In the genomic region with DNA sequence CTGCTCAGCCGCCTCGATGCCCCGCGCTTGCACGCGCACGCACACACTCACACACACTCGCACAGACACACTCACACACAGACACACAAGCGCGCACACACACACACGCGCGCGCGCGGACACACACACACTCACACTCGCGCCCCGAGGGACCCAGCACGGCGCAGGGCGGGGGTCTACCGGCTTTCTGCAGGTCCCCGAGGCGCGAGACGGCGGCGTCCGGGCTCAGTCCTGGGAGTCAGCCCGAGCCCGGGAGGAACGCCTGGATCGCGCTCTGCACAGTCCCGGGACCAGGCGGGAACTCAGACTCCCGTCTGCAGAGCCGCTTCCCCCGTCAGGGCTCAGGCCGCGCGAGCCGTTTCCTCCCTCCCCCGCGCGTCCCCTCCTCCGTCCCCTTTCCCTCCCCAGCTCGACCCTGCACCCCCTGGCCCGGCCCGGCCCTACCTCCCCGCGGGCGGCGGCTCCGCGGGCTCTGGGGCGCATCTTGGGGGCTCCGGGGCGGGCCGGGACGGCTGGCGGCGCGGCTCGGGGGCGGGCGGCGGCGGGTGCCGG, we compare ENCODE assay signal across 9 cellular contexts. TPM values are rescaled to one million over a fixed set of nuclear protein-coding genes. Genes with fewer than 3 reads are reported as not detected.
A peak's percentile ranks its signal among the peaks of the same experiment; 100 is the strongest.
DNase-seq lines count a peak whose midpoint lies in the region; ATAC-seq, FAIRE-seq and TF ChIP-seq lines count a peak whose summit lies in the region.
"Had no signal": no experiment of that assay in that cellular context is flagged by ENCODE, and none has a peak within 500 bp of the region (broad histone marks: within the 10 kb centered on the region; RNA-seq: fewer than 3 reads in every experiment).

No MANE protein-coding gene starts in this region.

- H3K4me3 ChIP-seq in HUES64 (ENCODE audit: low read length) (peak overlapping the region; percentile 79), GM12878 (no peak overlapping the region), skin epidermis (peak overlapping the region; percentile 31 to 48 (median 38))

- no peaks in the 10 kb centered on the region for H3K79me2 ChIP-seq in GM12878 (ENCODE audit: control insufficient read depth, insufficient read depth, low read length)

- no peaks in the 10 kb centered on the region for H3K9me3 ChIP-seq in HUES64 (ENCODE audit: insufficient read depth, low read depth, low read length)
- H3K9me3 ChIP-seq in GM12878 (replicated peaks; ENCODE audit: control insufficient read depth, insufficient read depth, low read length), result no peaks in the 10 kb centered on the region; the same call in 2 of the 3 replicates

- H3K9ac ChIP-seq in HUES64 (ENCODE audit: low read depth, low read length), result peak overlapping the region; percentile 73
- H3K9ac ChIP-seq in GM12878 (ENCODE audit: control insufficient read depth, insufficient read depth, low read length), result no peak overlapping the region

- no TSS peak for BruUV-seq in GM12878 (replicated peaks; lab: Mats Ljungman, UMichigan)

- SMC1A ChIA-PET in GM12878 (lab: Charles Lee; ENCODE audit: uncharacterized antibody, unreplicated experiment), result no interaction called here

- intact Hi-C loops in GM12878 (cut with micrococcal nuclease; ENCODE audit: unreplicated experiment), result no loop called here

- in situ Hi-C loops in GM12878 (cut with MboI), result no loop called here

- no peak overlapping the region for H2AFZ ChIP-seq in GM12878 (ENCODE audit: control insufficient read depth, low read depth, low read length)

- DNase-seq in COLO668 (lab: John Stamatoyannopoulos, UW; ENCODE audit: unreplicated experiment) (peak; percentile 43), GM12878 (ENCODE audit: low read depth, low spot score) (no peak), iPS-NIHi11 (ENCODE audit: low spot score) (peak; percentile 71), NCI-H1436 (lab: John Stamatoyannopoulos, UW) (no peak), cortex of kidney (lab: John Stamatoyannopoulos, UW) (no peak)

- no peak for ATAC-seq in GM12878
- no peak for ATAC-seq in GM19328 (IDR thresholded peaks at IDR 0.05; ENCODE audit: unreplicated experiment)

- TF ChIP-seq CTCF in GM12878 (IDR thresholded peaks at IDR 0.05 in 2 of 3, conservative IDR thresholded peaks at IDR 0.05 in 1 of 3; ENCODE audit: control insufficient read depth in 2 of 3, extremely low read depth in 1 of 3, insufficient read depth in 1 of 3, low read depth in 3 of 3, low read length in 3 of 3), result no peak

- H4K20me1 ChIP-seq in GM12878 (ENCODE audit: control insufficient read depth, insufficient read depth), result no peaks in the 10 kb centered on the region

- H3K27ac ChIP-seq in HUES64 (ENCODE audit: low read depth, low read length) (no peak overlapping the region), GM12878 (ENCODE audit: control insufficient read depth, insufficient read depth) (no peak overlapping the region), skin epidermis (peak overlapping the region in 15 of 21 experiments; percentile 11 to 82 (median 60))

- POLR2A ChIA-PET in GM12878 (lab: Charles Lee), result no interaction called here

- CTCF ChIA-PET in GM12878 (lab: Yijun Ruan, JAX), result interaction anchor here (1.3 kb wide), 1 partner anchor 98 kb away, joined by 3 read pairs; no protein-coding TSS in a partner anchor

- peak overlapping the region; percentile 55; the same call in 1 of the 2 replicates for H3K4me2 ChIP-seq in GM12878 (ENCODE audit: control insufficient read depth, insufficient read depth)

- RAD21 ChIA-PET in GM12878 (lab: Charles Lee; ENCODE audit: unreplicated experiment), result no interaction called here

- H3K36me3 ChIP-seq in HUES64 (ENCODE audit: insufficient read depth, low read length), result no peaks in the 10 kb centered on the region
- no peaks in the 10 kb centered on the region for H3K36me3 ChIP-seq in GM12878 (ENCODE audit: control insufficient read depth in 2 of 2, insufficient read depth in 2 of 2, low read length in 1 of 2)

- H3K4me1 ChIP-seq in HUES64 (ENCODE audit: insufficient read depth, low read length) (peaks cover 33% of the 10 kb centered on the region), GM12878 (ENCODE audit: control insufficient read depth, insufficient read depth, low read length) (no peaks in the 10 kb centered on the region)

- H3K27me3 ChIP-seq in HUES64 (ENCODE audit: insufficient read depth, low read length) (peaks cover 31% of the 10 kb centered on the region), GM12878 (replicated peaks in 1 of 2; ENCODE audit: control insufficient read depth in 2 of 2, insufficient read depth in 2 of 2, low read length in 1 of 2) (peaks cover 5 to 12% of the 10 kb centered on the region in 2 experiments)

- no peak for TF ChIP-seq EP300 in GM12878 (IDR thresholded peaks at IDR 0.05; ENCODE audit: borderline replicate concordance in 1 of 2, control insufficient read depth in 1 of 2, low read depth in 2 of 2, low read length in 2 of 2)

- under 1% methylated on average over 71 of the region's 71 CpGs for WGBS in HUES64
- WGBS in GM12878 (ENCODE audit: insufficient coverage, insufficient replicate concordance, low lambda C conversion rate, missing lambda C conversion rate), result 15% methylated on average over 37 of the region's 71 CpGs

- FAIRE-seq in GM12878 (lab: Jason Lieb, UNC), result no peak

- TF ChIP-seq RAD21 in GM12878 (IDR thresholded peaks at IDR 0.05; ENCODE audit: insufficient read depth, low read depth, low read length), result no peak

- no peak for TF ChIP-seq POLR2A in GM12878 (IDR thresholded peaks at IDR 0.05; ENCODE audit: low read depth, low read length)

RNA-seq across cellular contexts. Expression of a gene that starts 0.5 kb away (rescaled TPM):
- polyA plus RNA-seq in HUES64 (2013, experiment 1 of 2), result 9.5 TPM
- polyA plus RNA-seq in HUES64 (2013, experiment 2 of 2), result 12.8 TPM
- not detected in 2 replicates for total RNA-seq in GM12878 (2013; cell fraction: nucleolus; rRNA removed)
- not detected in 2 replicates for total RNA-seq in GM12878 (2014; rRNA removed)
- not detected in 2 replicates for total RNA-seq in GM12878 (2014; rRNA removed; fragmentation: Illumina TruSeq; extraction: Trizol)
- not detected in 2 replicates for total RNA-seq in GM12878 (2021)
- not detected for polyA plus RNA-seq in GM12878 (2011; ENCODE audit: low read depth)
- not detected in 2 replicates for polyA plus RNA-seq in GM12878 (2011; rRNA removed)
- polyA plus RNA-seq in GM12878 (2011; cell fraction: cytosol; rRNA removed), result 0.10 TPM in 1 of 2 replicates, not detected in the other
- not detected in 2 replicates for polyA plus RNA-seq in GM12878 (2011; cell fraction: nucleus; rRNA removed)
- polyA plus RNA-seq in GM12878 (2012), result not detected in 2 replicates
- polyA plus RNA-seq in GM12878 (2014; fragmentation: Illumina TruSeq; extraction: Trizol), result 0.01 TPM in 1 of 2 replicates, not detected in the other
- not detected for polyA plus RNA-seq in GM12878 (2014; fragmentation: Nextera tagmentation; extraction: Ambion mirVana)
- not detected in 2 replicates for polyA plus RNA-seq in GM12878 (2014; rRNA removed)
- polyA plus RNA-seq in GM12878 (2016; fragmentation: Nextera tagmentation; extraction: Ambion mirVana), result not detected
- not detected in 2 replicates for polyA minus RNA-seq in GM12878 (2011; rRNA and poly(A)+ RNA removed)
- polyA minus RNA-seq in GM12878 (2011; cell fraction: cytosol; rRNA and poly(A)+ RNA removed), result not detected in 2 replicates
- polyA minus RNA-seq in GM12878 (2011; cell fraction: nucleus; rRNA and poly(A)+ RNA removed), result not detected in 2 replicates
- total RNA-seq: LHCN-M2 had no signal

RNA-seq across cellular contexts. Expression of a gene that starts 32.6 kb away (rescaled TPM):
- polyA plus RNA-seq in HUES64 (2013, experiment 1 of 2), result 3.0 TPM
- 4.1 TPM for polyA plus RNA-seq in HUES64 (2013, experiment 2 of 2)
- total RNA-seq in GM12878 (2013; cell fraction: nucleolus; rRNA removed), result 17.5 and 20.1 TPM in 2 replicates
- total RNA-seq in GM12878 (2014; rRNA removed), result 18.1 and 18.7 TPM in 2 replicates
- 14.8 and 15.3 TPM in 2 replicates for total RNA-seq in GM12878 (2014; rRNA removed; fragmentation: Illumina TruSeq; extraction: Trizol)
- 19.4 and 20.1 TPM in 2 replicates for total RNA-seq in GM12878 (2021)
- polyA plus RNA-seq in GM12878 (2011; ENCODE audit: low read depth), result 6.8 TPM
- 9.9 and 13.8 TPM in 2 replicates for polyA plus RNA-seq in GM12878 (2011; rRNA removed)
- polyA plus RNA-seq in GM12878 (2011; cell fraction: cytosol; rRNA removed), result 12.5 and 15.9 TPM in 2 replicates
- polyA plus RNA-seq in GM12878 (2011; cell fraction: nucleus; rRNA removed), result 9.0 and 10.0 TPM in 2 replicates
- polyA plus RNA-seq in GM12878 (2012), result 11.7 and 14.9 TPM in 2 replicates
- 8.0 and 9.7 TPM in 2 replicates for polyA plus RNA-seq in GM12878 (2014; fragmentation: Illumina TruSeq; extraction: Trizol)
- 1 to 10 TPM in 1 of 2 experiments, under 1 TPM in 1; 0.52 to 2.2 TPM for polyA plus RNA-seq in GM12878 (2014; fragmentation: Nextera tagmentation; extraction: Ambion mirVana)
- 14.1 and 14.7 TPM in 2 replicates for polyA plus RNA-seq in GM12878 (2014; rRNA removed)
- 10 to 100 TPM in 1 of 2 experiments, 1 to 10 TPM in 1; 9.0 to 12.4 TPM for polyA plus RNA-seq in GM12878 (2016; fragmentation: Nextera tagmentation; extraction: Ambion mirVana)
- 15.9 and 24.4 TPM in 2 replicates for polyA minus RNA-seq in GM12878 (2011; rRNA and poly(A)+ RNA removed)
- 5.7 and 7.0 TPM in 2 replicates for polyA minus RNA-seq in GM12878 (2011; cell fraction: cytosol; rRNA and poly(A)+ RNA removed)
- polyA minus RNA-seq in GM12878 (2011; cell fraction: nucleus; rRNA and poly(A)+ RNA removed), result 5.9 and 8.1 TPM in 2 replicates

RNA-seq across cellular contexts. Expression of a gene that starts 56.4 kb away (rescaled TPM):
- 212 TPM for polyA plus RNA-seq in HUES64 (2013, experiment 1 of 2)
- polyA plus RNA-seq in HUES64 (2013, experiment 2 of 2), result 190 TPM
- total RNA-seq in GM12878 (2013; cell fraction: nucleolus; rRNA removed), result 32.0 and 32.8 TPM in 2 replicates
- total RNA-seq in GM12878 (2014; rRNA removed) (175 and 199 TPM in 2 replicates), GM12878 (2014; rRNA removed; fragmentation: Illumina TruSeq; extraction: Trizol) (128 and 130 TPM in 2 replicates), GM12878 (2021) (184 and 186 TPM in 2 replicates)
- 185 TPM for polyA plus RNA-seq in GM12878 (2011; ENCODE audit: low read depth)
- polyA plus RNA-seq in GM12878 (2011; rRNA removed) (365 and 380 TPM in 2 replicates), GM12878 (2014; fragmentation: Illumina TruSeq; extraction: Trizol) (47.6 and 109 TPM in 2 replicates), GM12878 (2014; fragmentation: Nextera tagmentation; extraction: Ambion mirVana) (1,000 to 10,000 TPM; 1,189 to 1,236 TPM), GM12878 (2014; rRNA removed) (268 and 280 TPM in 2 replicates), GM12878 (2016; fragmentation: Nextera tagmentation; extraction: Ambion mirVana) (100 to 1,000 TPM; 447 to 513 TPM)
- 681 and 759 TPM in 2 replicates for polyA plus RNA-seq in GM12878 (2011; cell fraction: cytosol; rRNA removed)
- polyA plus RNA-seq in GM12878 (2011; cell fraction: nucleus; rRNA removed), result 166 and 169 TPM in 2 replicates
- polyA plus RNA-seq in GM12878 (2012), result 152 and 162 TPM in 2 replicates
- 43.4 and 63.7 TPM in 2 replicates for polyA minus RNA-seq in GM12878 (2011; rRNA and poly(A)+ RNA removed)
- 21.8 and 24.5 TPM in 2 replicates for polyA minus RNA-seq in GM12878 (2011; cell fraction: cytosol; rRNA and poly(A)+ RNA removed)
- 11.8 and 17.4 TPM in 2 replicates for polyA minus RNA-seq in GM12878 (2011; cell fraction: nucleus; rRNA and poly(A)+ RNA removed)

Comparison
In these comparisons a context has a peak if more than half of its experiments do, and no peak if none do; other contexts are left out.
1. DNase-seq: peak in COLO668 (single experiment) and iPS-NIHi11 (single experiment); none in GM12878 (single experiment), NCI-H1436 (single experiment) and cortex of kidney (single experiment).
2. H3K27ac ChIP-seq: peak in skin epidermis (15 of 21); none in HUES64 (single experiment) and GM12878 (single experiment).